Comparison of ENCODE assay signal across 9 cellular contexts in genomic region chr5:140624886-140625285, GRCh38. TPM values are rescaled to one million over a fixed set of nuclear protein-coding genes. Genes with fewer than 3 reads are reported as not detected.
A peak's percentile ranks its signal among the peaks of the same experiment; 100 is the strongest.
DNase-seq lines count a peak whose midpoint lies in the region; ATAC-seq, FAIRE-seq and TF ChIP-seq lines count a peak whose summit lies in the region.
"Not testable (repeated sequence)": the region's sequence is repeated elsewhere in the genome, so short reads cannot be mapped to it uniquely, and the experiment has no call there.
"Had no signal": no experiment of that assay in that cellular context is flagged by ENCODE, and none has a peak within 500 bp of the region (broad histone marks: within the 10 kb centered on the region; RNA-seq: fewer than 3 reads in every experiment).

No MANE protein-coding gene starts in this region.

- not testable (repeated sequence) for TF ChIP-seq POLR2A in K562 (conservative IDR thresholded peaks at IDR 0.05)

- H3F3A ChIP-seq in PC-9 (ENCODE audit: insufficient read depth, low read depth), result not testable (repeated sequence)

- 58% methylated on average over 10 of the region's 10 CpGs for WGBS in K562 (ENCODE audit: insufficient coverage, low coverage, missing lambda C conversion rate)

- POLR2A ChIA-PET in PC-9 (lab: Charles Lee; ENCODE audit: unreplicated experiment) (interaction anchor here (0.6 kb wide), 1 partner anchor 23 kb away, joined by 4 read pairs; the partner anchor contains the start of gene IK), K562 (lab: Yijun Ruan, JAX) (interaction anchor here (0.6 kb wide), 2 partner anchors 55 to 1118 kb away, joined by 3 read pairs; no protein-coding TSS in a partner anchor)

- CTCF ChIA-PET in PC-9 (lab: Charles Lee); K562 (lab: Yijun Ruan, JAX; ENCODE audit: low intra/inter-chr PET ratio): not testable (repeated sequence)

- intact Hi-C loops in PC-9 (cut with micrococcal nuclease; ENCODE audit: unreplicated experiment); K562 (cut with micrococcal nuclease): not testable (repeated sequence)

- H3K27ac ChIP-seq in PC-9; K562 (ENCODE audit: extremely low read depth, low read depth, low read length); parathyroid adenoma: not testable (repeated sequence)
- H3K27ac ChIP-seq in neutrophil, result peak overlapping the region; percentile 27

- H3K4me1 ChIP-seq in PC-9 (replicated peaks; ENCODE audit: insufficient read depth); K562 (replicated peaks in 1 of 2; ENCODE audit: control insufficient read depth in 2 of 2, insufficient read depth in 2 of 2, low read length in 2 of 2); parathyroid adenoma: not testable (repeated sequence)
- H3K4me1 ChIP-seq in neutrophil (ENCODE audit: control insufficient read depth in 1 of 2, insufficient read depth in 1 of 2, low read depth in 1 of 2, low read length in 1 of 2), result peaks cover 23 to 32% of the 10 kb centered on the region in 2 experiments

- BruUV-seq in PC-9 (replicated peaks; lab: Mats Ljungman, UMichigan); K562 (replicated peaks; lab: Mats Ljungman, UMichigan): not testable (repeated sequence)

- in situ Hi-C loops in K562 (cut with MboI), result not testable (repeated sequence)

- not testable (repeated sequence) for H3K9me2 ChIP-seq in PC-9 (ENCODE audit: insufficient read depth)

- TF ChIP-seq RAD21 in K562 (CRISPR knock-in tag; conservative IDR thresholded peaks at IDR 0.05 in 1 of 2, IDR thresholded peaks at IDR 0.05 in 1 of 2), result not testable (repeated sequence)

- not testable (repeated sequence) for H3K27me3 ChIP-seq in MG63; PC-9 (ENCODE audit: insufficient read depth, low read depth); K562 (ENCODE audit: control insufficient read depth in 2 of 2, insufficient read depth in 2 of 2, low read length in 2 of 2); neutrophil; parathyroid adenoma (ENCODE audit: control insufficient read depth, insufficient read depth, low read length)

- TF ChIP-seq EP300 in K562 (IDR thresholded peaks at IDR 0.05; ENCODE audit: low read length), result not testable (repeated sequence)

- H3K4me2 ChIP-seq in PC-9; K562 (ENCODE audit: insufficient read depth, low read length); parathyroid adenoma (ENCODE audit: low read length): not testable (repeated sequence)

- ATAC-seq in K562, result not testable (repeated sequence)

- peaks cover 18% of the 10 kb centered on the region; the same call in 1 of the 2 replicates for H3K9me3 ChIP-seq in MG63
- peaks cover 22% of the 10 kb centered on the region for H3K9me3 ChIP-seq in PC-9 (ENCODE audit: insufficient read depth, low read depth)
- not testable (repeated sequence) for H3K9me3 ChIP-seq in K562 (replicated peaks; ENCODE audit: control insufficient read depth, insufficient read depth, low read depth, low read length); neutrophil; parathyroid adenoma (ENCODE audit: control insufficient read depth, low read length)

- H2AFZ ChIP-seq in PC-9 (0 out of 2 replicates have a peak overlapping the region, but pooled peaks have one; percentile 23), K562 (ENCODE audit: low read depth, low read length) (peak overlapping the region; percentile 71), parathyroid adenoma (peak overlapping the region; percentile 8)

- H3K36me3 ChIP-seq in MG63; PC-9 (ENCODE audit: low read depth); K562 (ENCODE audit: control insufficient read depth, insufficient read depth, low read length); neutrophil; parathyroid adenoma (ENCODE audit: control insufficient read depth, insufficient read depth, low read length): not testable (repeated sequence)

- H4K20me1 ChIP-seq in PC-9 (ENCODE audit: insufficient read depth); K562 (replicated peaks; ENCODE audit: control insufficient read depth, insufficient read depth, low read length): not testable (repeated sequence)

- not testable (repeated sequence) for H3K9ac ChIP-seq in K562 (ENCODE audit: insufficient read depth in 1 of 2, low read depth in 2 of 2, low read length in 2 of 2); parathyroid adenoma

- not testable (repeated sequence) for H3K79me2 ChIP-seq in PC-9 (ENCODE audit: low read depth); K562 (ENCODE audit: control insufficient read depth, insufficient read depth, low read length); parathyroid adenoma

- H3K4me3 ChIP-seq in MG63; PC-9; K562; neutrophil (ENCODE audit: low read depth in 1 of 2, low read length in 1 of 2); parathyroid adenoma (ENCODE audit: low read depth, low read length): not testable (repeated sequence)

- DNase-seq in Daoy (ENCODE audit: low read depth) (peak; percentile 74), HT1080 (ENCODE audit: low read depth) (peak; percentile 63), MG63 (peak; percentile 78)
- DNase-seq in PC-9; K562 (ENCODE audit: extremely low read depth in 1 of 4, low spot score in 3 of 4): not testable (repeated sequence)

- not testable (repeated sequence) for FAIRE-seq in K562 (lab: Jason Lieb, UNC)

- not testable (repeated sequence) for TF ChIP-seq CTCF in PC-9 (conservative IDR thresholded peaks at IDR 0.05); K562 (IDR thresholded peaks at IDR 0.05 in 2 of 3, conservative IDR thresholded peaks at IDR 0.05 in 1 of 3; ENCODE audit: insufficient read depth in 2 of 3, low read depth in 1 of 3, low read length in 3 of 3); neutrophil (IDR thresholded peaks at IDR 0.05); parathyroid adenoma (IDR thresholded peaks at IDR 0.05)

- H3K9me1 ChIP-seq in K562 (ENCODE audit: control insufficient read depth, insufficient read depth, low read length), result not testable (repeated sequence)

RNA-seq across cellular contexts. Expression of gene CD14, which starts 8.1 kb away (rescaled TPM):
- total RNA-seq in Daoy (2014; rRNA removed; shearing (Covaris generic)), result 0.11 TPM in 1 of 2 replicates, not detected in the other
- not detected in 2 replicates for total RNA-seq in HT1080 (2014; rRNA removed; shearing (Covaris generic))
- not detected in 2 replicates for polyA plus RNA-seq in HT1080 (2015; cell fraction: cytosol; rRNA removed)
- polyA plus RNA-seq in HT1080 (2015; cell fraction: nucleus; rRNA removed), result 0.44 TPM in 1 of 2 replicates, not detected in the other
- 0.49 and 2.6 TPM in 2 replicates for total RNA-seq in MG63 (2014; rRNA removed; shearing (Covaris generic); ENCODE audit: low replicate concordance)
- 0.35 and 0.81 TPM in 2 replicates for total RNA-seq in PC-9 (2021)
- 0.39 and 0.46 TPM in 2 replicates for total RNA-seq in K562 (2011; cell fraction: chromatin; rRNA removed; ENCODE audit: low replicate concordance)
- total RNA-seq in K562 (2011; cell fraction: nucleolus; rRNA removed), result 0.26 and 0.33 TPM in 2 replicates
- 0.51 TPM in 1 of 2 replicates, not detected in the other for total RNA-seq in K562 (2011; cell fraction: nucleoplasm; rRNA removed)
- 0.09 TPM in 1 of 2 replicates, not detected in the other for total RNA-seq in K562 (2014; rRNA removed)
- 0.07 TPM in 1 of 2 replicates, not detected in the other for total RNA-seq in K562 (2014; rRNA removed; fragmentation: Illumina TruSeq; extraction: Trizol)
- total RNA-seq in K562 (2015; rRNA removed; fragmentation: Illumina TruSeq; extraction: Trizol), result 0.14 and 0.15 TPM in 2 replicates
- 0.31 and 0.47 TPM in 2 replicates for total RNA-seq in K562 (2021)
- 0.13 and 0.23 TPM in 2 replicates for polyA plus RNA-seq in K562 (2011; rRNA removed)
- polyA plus RNA-seq in K562 (2011; cell fraction: cytosol; rRNA removed), result 0.28 and 0.47 TPM in 2 replicates
- polyA plus RNA-seq in K562 (2011; cell fraction: nucleus; rRNA removed), result 0.11 and 0.67 TPM in 2 replicates
- polyA plus RNA-seq in K562 (2012), result 0.17 and 0.29 TPM in 2 replicates
- polyA plus RNA-seq in K562 (2014; fragmentation: Illumina TruSeq; extraction: Trizol), result not detected in 2 replicates
- polyA plus RNA-seq in K562 (2014; fragmentation: Nextera tagmentation; extraction: Ambion mirVana), result under 1 TPM in 1 of 2 experiments, not detected in 1; 0.15 TPM
- 0.32 and 1.0 TPM in 2 replicates for polyA plus RNA-seq in K562 (2014; rRNA removed)
- not detected in 2 replicates for polyA minus RNA-seq in K562 (2011; rRNA and poly(A)+ RNA removed)
- polyA minus RNA-seq in K562 (2011; cell fraction: cytosol; rRNA and poly(A)+ RNA removed), result not detected in 2 replicates
- polyA minus RNA-seq in K562 (2011; cell fraction: nucleus; rRNA and poly(A)+ RNA removed), result 0.22 and 0.27 TPM in 2 replicates
- total RNA-seq: A172, G401 had no signal

RNA-seq across cellular contexts. Expression of gene TMCO6, which starts 14.4 kb away (rescaled TPM):
- 19.1 and 38.7 TPM in 2 replicates for total RNA-seq in Daoy (2014; rRNA removed; shearing (Covaris generic))
- total RNA-seq in HT1080 (2014; rRNA removed; shearing (Covaris generic)), result 7.6 and 9.8 TPM in 2 replicates
- polyA plus RNA-seq in HT1080 (2015; cell fraction: cytosol; rRNA removed), result 27.2 and 37.5 TPM in 2 replicates
- 68.7 and 83.3 TPM in 2 replicates for polyA plus RNA-seq in HT1080 (2015; cell fraction: nucleus; rRNA removed)
- 5.5 and 10.7 TPM in 2 replicates for total RNA-seq in MG63 (2014; rRNA removed; shearing (Covaris generic); ENCODE audit: low replicate concordance)
- total RNA-seq in PC-9 (2021) (12.1 and 25.2 TPM in 2 replicates), K562 (2014; rRNA removed) (21.4 and 32.9 TPM in 2 replicates), K562 (2014; rRNA removed; fragmentation: Illumina TruSeq; extraction: Trizol) (8.3 and 10.3 TPM in 2 replicates), K562 (2015; rRNA removed; fragmentation: Illumina TruSeq; extraction: Trizol) (10.6 and 11.5 TPM in 2 replicates), K562 (2021) (23.5 and 24.4 TPM in 2 replicates)
- 97.2 and 222 TPM in 2 replicates for total RNA-seq in K562 (2011; cell fraction: chromatin; rRNA removed; ENCODE audit: low replicate concordance)
- 127 and 130 TPM in 2 replicates for total RNA-seq in K562 (2011; cell fraction: nucleolus; rRNA removed)
- 107 and 115 TPM in 2 replicates for total RNA-seq in K562 (2011; cell fraction: nucleoplasm; rRNA removed)
- polyA plus RNA-seq in K562 (2011; rRNA removed) (26.9 and 28.5 TPM in 2 replicates), K562 (2014; fragmentation: Illumina TruSeq; extraction: Trizol) (16.7 and 18.0 TPM in 2 replicates), K562 (2014; fragmentation: Nextera tagmentation; extraction: Ambion mirVana) (1 to 10 TPM; 3.4 to 5.1 TPM), K562 (2014; rRNA removed) (32.5 and 46.4 TPM in 2 replicates)
- polyA plus RNA-seq in K562 (2011; cell fraction: cytosol; rRNA removed), result 29.2 and 30.3 TPM in 2 replicates
- polyA plus RNA-seq in K562 (2011; cell fraction: nucleus; rRNA removed), result 196 and 262 TPM in 2 replicates
- 18.6 and 22.1 TPM in 2 replicates for polyA plus RNA-seq in K562 (2012)
- 11.5 and 15.9 TPM in 2 replicates for polyA minus RNA-seq in K562 (2011; rRNA and poly(A)+ RNA removed)
- 6.1 and 10.0 TPM in 2 replicates for polyA minus RNA-seq in K562 (2011; cell fraction: cytosol; rRNA and poly(A)+ RNA removed)
- polyA minus RNA-seq in K562 (2011; cell fraction: nucleus; rRNA and poly(A)+ RNA removed), result 49.9 and 56.8 TPM in 2 replicates

RNA-seq across cellular contexts. Expression of gene NDUFA2, which starts 22.5 kb away (rescaled TPM):
- total RNA-seq in Daoy (2014; rRNA removed; shearing (Covaris generic)), result 64.1 and 70.2 TPM in 2 replicates
- 167 and 190 TPM in 2 replicates for total RNA-seq in HT1080 (2014; rRNA removed; shearing (Covaris generic))
- polyA plus RNA-seq in HT1080 (2015; cell fraction: cytosol; rRNA removed), result 73.9 and 91.2 TPM in 2 replicates
- 23.0 and 40.5 TPM in 2 replicates for polyA plus RNA-seq in HT1080 (2015; cell fraction: nucleus; rRNA removed)
- 86.0 and 94.5 TPM in 2 replicates for total RNA-seq in MG63 (2014; rRNA removed; shearing (Covaris generic); ENCODE audit: low replicate concordance)
- total RNA-seq in PC-9 (2021), result 69.7 and 72.7 TPM in 2 replicates
- total RNA-seq in K562 (2011; cell fraction: chromatin; rRNA removed; ENCODE audit: low replicate concordance), result 7.6 and 18.9 TPM in 2 replicates
- 40.4 and 43.6 TPM in 2 replicates for total RNA-seq in K562 (2011; cell fraction: nucleolus; rRNA removed)
- total RNA-seq in K562 (2011; cell fraction: nucleoplasm; rRNA removed), result 24.4 and 32.7 TPM in 2 replicates
- 136 and 209 TPM in 2 replicates for total RNA-seq in K562 (2014; rRNA removed)
- 63.3 and 69.1 TPM in 2 replicates for total RNA-seq in K562 (2014; rRNA removed; fragmentation: Illumina TruSeq; extraction: Trizol)
- 103 and 105 TPM in 2 replicates for total RNA-seq in K562 (2015; rRNA removed; fragmentation: Illumina TruSeq; extraction: Trizol)
- total RNA-seq in K562 (2021), result 120 and 125 TPM in 2 replicates
- polyA plus RNA-seq in K562 (2011; rRNA removed), result 184 and 187 TPM in 2 replicates
- 176 and 243 TPM in 2 replicates for polyA plus RNA-seq in K562 (2011; cell fraction: cytosol; rRNA removed)
- polyA plus RNA-seq in K562 (2011; cell fraction: nucleus; rRNA removed), result 81.1 and 91.8 TPM in 2 replicates
- 147 and 206 TPM in 2 replicates for polyA plus RNA-seq in K562 (2012)
- 77.4 and 113 TPM in 2 replicates for polyA plus RNA-seq in K562 (2014; fragmentation: Illumina TruSeq; extraction: Trizol)
- 100 to 1,000 TPM; 480 to 497 TPM for polyA plus RNA-seq in K562 (2014; fragmentation: Nextera tagmentation; extraction: Ambion mirVana)
- polyA plus RNA-seq in K562 (2014; rRNA removed), result 209 and 284 TPM in 2 replicates
- 15.2 and 15.6 TPM in 2 replicates for polyA minus RNA-seq in K562 (2011; rRNA and poly(A)+ RNA removed)
- polyA minus RNA-seq in K562 (2011; cell fraction: cytosol; rRNA and poly(A)+ RNA removed), result 20.1 and 29.9 TPM in 2 replicates
- 15.6 and 21.9 TPM in 2 replicates for polyA minus RNA-seq in K562 (2011; cell fraction: nucleus; rRNA and poly(A)+ RNA removed)

RNA-seq across cellular contexts. Expression of gene IK, which starts 22.7 kb away (rescaled TPM):
- 138 and 190 TPM in 2 replicates for total RNA-seq in Daoy (2014; rRNA removed; shearing (Covaris generic))
- total RNA-seq in HT1080 (2014; rRNA removed; shearing (Covaris generic)), result 118 and 141 TPM in 2 replicates
- polyA plus RNA-seq in HT1080 (2015; cell fraction: cytosol; rRNA removed), result 40.1 and 44.5 TPM in 2 replicates
- polyA plus RNA-seq in HT1080 (2015; cell fraction: nucleus; rRNA removed), result 63.9 and 86.2 TPM in 2 replicates
- total RNA-seq in MG63 (2014; rRNA removed; shearing (Covaris generic); ENCODE audit: low replicate concordance), result 53.6 and 96.7 TPM in 2 replicates
- total RNA-seq in PC-9 (2021) (74.2 and 86.7 TPM in 2 replicates), K562 (2014; rRNA removed) (150 and 170 TPM in 2 replicates), K562 (2014; rRNA removed; fragmentation: Illumina TruSeq; extraction: Trizol) (138 and 149 TPM in 2 replicates), K562 (2015; rRNA removed; fragmentation: Illumina TruSeq; extraction: Trizol) (158 and 164 TPM in 2 replicates), K562 (2021) (81.9 and 93.0 TPM in 2 replicates)
- total RNA-seq in K562 (2011; cell fraction: chromatin; rRNA removed; ENCODE audit: low replicate concordance), result 95.6 and 166 TPM in 2 replicates
- total RNA-seq in K562 (2011; cell fraction: nucleolus; rRNA removed), result 44.7 and 60.0 TPM in 2 replicates
- 73.0 and 85.0 TPM in 2 replicates for total RNA-seq in K562 (2011; cell fraction: nucleoplasm; rRNA removed)
- polyA plus RNA-seq in K562 (2011; rRNA removed) (107 and 140 TPM in 2 replicates), K562 (2014; fragmentation: Illumina TruSeq; extraction: Trizol) (187 and 203 TPM in 2 replicates), K562 (2014; fragmentation: Nextera tagmentation; extraction: Ambion mirVana) (100 to 1,000 TPM in 1 of 2 experiments, 10 to 100 TPM in 1; 89.2 to 182 TPM), K562 (2014; rRNA removed) (137 and 176 TPM in 2 replicates)
- 52.3 and 71.9 TPM in 2 replicates for polyA plus RNA-seq in K562 (2011; cell fraction: cytosol; rRNA removed)
- polyA plus RNA-seq in K562 (2011; cell fraction: nucleus; rRNA removed), result 150 and 151 TPM in 2 replicates
- polyA plus RNA-seq in K562 (2012), result 117 and 133 TPM in 2 replicates
- 133 and 180 TPM in 2 replicates for polyA minus RNA-seq in K562 (2011; rRNA and poly(A)+ RNA removed)
- polyA minus RNA-seq in K562 (2011; cell fraction: cytosol; rRNA and poly(A)+ RNA removed), result 42.0 and 55.4 TPM in 2 replicates
- 47.0 and 74.2 TPM in 2 replicates for polyA minus RNA-seq in K562 (2011; cell fraction: nucleus; rRNA and poly(A)+ RNA removed)

RNA-seq across cellular contexts. Expression of gene WDR55, which starts 39.8 kb away (rescaled TPM):
- 16.8 and 22.5 TPM in 2 replicates for total RNA-seq in Daoy (2014; rRNA removed; shearing (Covaris generic))
- 29.4 and 41.4 TPM in 2 replicates for total RNA-seq in HT1080 (2014; rRNA removed; shearing (Covaris generic))
- 27.1 and 27.6 TPM in 2 replicates for polyA plus RNA-seq in HT1080 (2015; cell fraction: cytosol; rRNA removed)
- 47.2 and 54.2 TPM in 2 replicates for polyA plus RNA-seq in HT1080 (2015; cell fraction: nucleus; rRNA removed)
- 28.8 and 38.9 TPM in 2 replicates for total RNA-seq in MG63 (2014; rRNA removed; shearing (Covaris generic); ENCODE audit: low replicate concordance)
- total RNA-seq in PC-9 (2021) (37.9 and 39.2 TPM in 2 replicates), K562 (2014; rRNA removed) (24.9 and 27.3 TPM in 2 replicates), K562 (2014; rRNA removed; fragmentation: Illumina TruSeq; extraction: Trizol) (20.5 and 21.8 TPM in 2 replicates), K562 (2015; rRNA removed; fragmentation: Illumina TruSeq; extraction: Trizol) (29.3 and 30.0 TPM in 2 replicates), K562 (2021) (35.3 and 36.1 TPM in 2 replicates)
- total RNA-seq in K562 (2011; cell fraction: chromatin; rRNA removed; ENCODE audit: low replicate concordance), result 99.1 and 166 TPM in 2 replicates
- 88.7 and 109 TPM in 2 replicates for total RNA-seq in K562 (2011; cell fraction: nucleolus; rRNA removed)
- 85.1 and 87.8 TPM in 2 replicates for total RNA-seq in K562 (2011; cell fraction: nucleoplasm; rRNA removed)
- polyA plus RNA-seq in K562 (2011; rRNA removed) (37.4 and 44.8 TPM in 2 replicates), K562 (2014; fragmentation: Illumina TruSeq; extraction: Trizol) (35.1 and 39.0 TPM in 2 replicates), K562 (2014; fragmentation: Nextera tagmentation; extraction: Ambion mirVana) (1 to 10 TPM; 5.2 to 6.6 TPM), K562 (2014; rRNA removed) (44.1 and 45.0 TPM in 2 replicates)
- polyA plus RNA-seq in K562 (2011; cell fraction: cytosol; rRNA removed), result 39.9 and 55.5 TPM in 2 replicates
- 68.1 and 108 TPM in 2 replicates for polyA plus RNA-seq in K562 (2011; cell fraction: nucleus; rRNA removed)
- 24.9 and 28.0 TPM in 2 replicates for polyA plus RNA-seq in K562 (2012)
- 22.7 and 29.5 TPM in 2 replicates for polyA minus RNA-seq in K562 (2011; rRNA and poly(A)+ RNA removed)
- polyA minus RNA-seq in K562 (2011; cell fraction: cytosol; rRNA and poly(A)+ RNA removed), result 12.7 and 20.9 TPM in 2 replicates
- 24.0 and 28.4 TPM in 2 replicates for polyA minus RNA-seq in K562 (2011; cell fraction: nucleus; rRNA and poly(A)+ RNA removed)

Comparison
In these comparisons a context has a peak if more than half of its experiments do, and no peak if none do; other contexts are left out.
1. H2AFZ ChIP-seq: peak in every context shown above with its lines; median percentile 71 in K562; 23 in PC-9; 8 in parathyroid adenoma.